ENCODE assay signal across 18 cellular contexts in genomic region chr11:128195756-128196155, GRCh38.
"Had no signal": no experiment of that assay in that cellular context is flagged by ENCODE, and none has a peak within 500 bp of the region (broad histone marks: within the 10 kb centered on the region; RNA-seq: fewer than 3 reads in every experiment).

No MANE protein-coding gene starts in this region.

- H3K27ac Mint-ChIP-seq: activated CD4-positive, alpha-beta memory T cell treated with anti-CD3 and anti-CD28 coated beads, Interleukin-2, amount 10 ng/mL, durations not matched to agents 7 days and 5 days; progenitor cell of endocrine pancreas; WTC11 had no signal

- H3K27me3 Mint-ChIP-seq: stimulated activated naive CD8-positive, alpha-beta T cell treated with anti-CD3 and anti-CD28 coated beads, Interleukin-15, amount 100 ng/mL, for 72 hours had no signal

- H3K9me3 Mint-ChIP-seq: activated CD4-positive, alpha-beta memory T cell treated with anti-CD3 and anti-CD28 coated beads, Interleukin-2, amount 10 ng/mL, durations not matched to agents 7 days and 5 days; neural crest cell; stimulated activated naive CD8-positive, alpha-beta T cell treated with anti-CD3 and anti-CD28 coated beads, Interleukin-15, amount 100 ng/mL, for 72 hours; T-helper 2 cell treated with Interferon-gamma antibody and Interleukin-4, amounts not matched to agents 5 μg/mL and 100 μg/mL, for 36 hours; WTC11 had no signal

- DNase-seq: activated gamma-delta T cell; cerebellar nuclear complex; cortex of kidney; heart right ventricle; kidney glomerular epithelial cell; left ventricle myocardium inferior; mammary epithelial cell; midbrain; stimulated activated CD4-positive, alpha-beta T cell treated with anti-CD3 and anti-CD28 coated beads, Interleukin-2, amount 100 ng/mL, for 48 hours; SW 1271; transverse colon; uterus had no signal

- ATAC-seq: WTC11 had no signal

- H3K4me1 Mint-ChIP-seq: WTC11 had no signal

- H3K36me3 Mint-ChIP-seq: WTC11 had no signal

- H3K4me3 Mint-ChIP-seq: activated CD4-positive, alpha-beta memory T cell treated with anti-CD3 and anti-CD28 coated beads, Interleukin-2, amount 10 ng/mL, durations not matched to agents 7 days and 5 days; neural crest cell; WTC11 had no signal
